21 cellular contexts compared by ENCODE assay signal in the genomic region with DNA sequence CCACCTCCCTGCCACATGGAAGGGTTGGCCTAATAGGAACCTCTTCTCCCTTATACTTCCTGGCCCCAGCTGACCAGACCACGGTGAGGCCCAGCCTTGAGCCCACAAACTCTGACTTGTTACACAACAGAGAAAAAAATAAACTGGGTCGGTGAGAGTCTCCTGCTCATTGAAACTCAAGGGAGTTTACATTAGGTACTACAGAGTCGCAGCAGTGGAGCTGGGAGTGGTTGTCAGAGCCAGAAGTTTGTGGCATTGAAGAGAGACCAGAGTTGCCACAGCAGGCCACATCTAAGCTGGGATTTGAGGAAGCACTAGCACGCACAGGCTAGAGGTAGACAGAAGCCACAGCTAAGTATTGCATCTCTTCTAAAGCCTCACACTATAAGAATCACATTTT.
A peak's percentile ranks its signal among the peaks of the same experiment; 100 is the strongest.
DNase-seq lines count a peak whose midpoint lies in the region; ATAC-seq, FAIRE-seq and TF ChIP-seq lines count a peak whose summit lies in the region.
"Had no signal": no experiment of that assay in that cellular context is flagged by ENCODE, and none has a peak within 500 bp of the region (broad histone marks: within the 10 kb centered on the region; RNA-seq: fewer than 3 reads in every experiment).

No MANE protein-coding gene starts in this region.

- 0% methylated on average over 4 of the region's 4 CpGs for WGBS in HepG2 (ENCODE audit: low lambda C conversion rate)
- WGBS in right lobe of liver (ENCODE audit: insufficient coverage, low coverage, low lambda C conversion rate, missing lambda C conversion rate), result 27% methylated on average over 4 of the region's 4 CpGs

- TF ChIP-seq EP300 in HepG2 (IDR thresholded peaks at IDR 0.05; ENCODE audit: low read depth in 2 of 2, low read length in 2 of 2), result no peak
- TF ChIP-seq EP300 in HepG2 (CRISPR knock-in tag; IDR thresholded peaks at IDR 0.05; ENCODE audit: borderline replicate concordance), result no peak

- H3K27ac ChIP-seq in HepG2 (ENCODE audit: extremely low read length, insufficient read depth, low read length), result no peak overlapping the region
- H3K27ac ChIP-seq in right lobe of liver, result no peak overlapping the region
- H3K27ac ChIP-seq: ascending aorta, foreskin keratinocyte had no signal

- H3K4me2 ChIP-seq in HepG2 (ENCODE audit: low read depth, low read length), result peak overlapping the region; percentile 32; the same call in 1 of the 2 replicates

- TF ChIP-seq CTCF in HepG2 (CRISPR knock-in tag; IDR thresholded peaks at IDR 0.05), result no peak
- no peak for TF ChIP-seq CTCF in right lobe of liver (IDR thresholded peaks at IDR 0.05)
- no peak for TF ChIP-seq CTCF in fibroblast of villous mesenchyme (IDR thresholded peaks at IDR 0.05; ENCODE audit: insufficient read depth, low read depth, low read length)

- in situ Hi-C loops in HepG2 (cut with HindIII; ENCODE audit: extremely low pct_ligation_motif_present, low pct_unique_long_range_greater_than_20kb), result no loop called here

- no peak for DNase-seq in HepG2 (ENCODE audit: low spot score)
- no peak for DNase-seq in right lobe of liver
- DNase-seq in OCI-M1 (lab: John Stamatoyannopoulos, UW), result peak; percentile 35
- peak; percentile 10 for DNase-seq in fibroblast of villous mesenchyme (ENCODE audit: low read depth)
- DNase-seq in Ammon's horn (ENCODE audit: low spot score), result no peak
- no peak for DNase-seq in DMS 273 (lab: John Stamatoyannopoulos, UW; ENCODE audit: unreplicated experiment)
- DNase-seq: ACHN; CD4-positive, alpha-beta memory T cell; foreskin keratinocyte; HFFc6; NCI-H1105; NCI-H526 treated with DMSO at 0.1 percent for 48 hours; stimulated activated CD4-positive, alpha-beta T cell treated with anti-CD3 and anti-CD28 coated beads, Interleukin-1b, Interleukin-23, amount 100 ng/mL, for 48 hours; T-cell had no signal

- H3K79me2 ChIP-seq in HepG2 (ENCODE audit: insufficient read depth, low read length), result no peaks in the 10 kb centered on the region

- H3K36me3 ChIP-seq in HepG2 (replicated peaks in 1 of 2; ENCODE audit: control insufficient read depth in 1 of 2, insufficient read depth in 2 of 2, low read length in 2 of 2) (no peaks in the 10 kb centered on the region), right lobe of liver (no peaks in the 10 kb centered on the region)
- H3K36me3 ChIP-seq: ascending aorta had no signal

- intact Hi-C loops in HepG2 (cut with micrococcal nuclease; ENCODE audit: unreplicated experiment), result no loop called here
- intact Hi-C loops in right lobe of liver (cut with DNase I), result no loop called here

- H3K27me3 ChIP-seq in HepG2 (ENCODE audit: control insufficient read depth in 1 of 2, insufficient read depth in 2 of 2, low read length in 2 of 2), result peaks cover 0 to 11% of the 10 kb centered on the region in 2 experiments; a peak in 1 of 5 replicates
- no peaks in the 10 kb centered on the region for H3K27me3 ChIP-seq in right lobe of liver
- H3K27me3 ChIP-seq: ascending aorta, foreskin keratinocyte had no signal

- POLR2A ChIA-PET in HepG2 (lab: Yijun Ruan, JAX), result no interaction called here

- H3K9me3 ChIP-seq in HepG2 (ENCODE audit: low read length), result no peaks in the 10 kb centered on the region
- no peaks in the 10 kb centered on the region for H3K9me3 ChIP-seq in right lobe of liver
- H3K9me3 ChIP-seq: ascending aorta had no signal

- H4K20me1 ChIP-seq in HepG2 (ENCODE audit: insufficient read depth, low read length), result no peaks in the 10 kb centered on the region

- H3K9ac ChIP-seq in HepG2 (ENCODE audit: insufficient read depth, low read depth, low read length), result no peak overlapping the region

- H3K4me3 ChIP-seq in HepG2 (replicated peaks in 1 of 3; ENCODE audit: insufficient read depth in 1 of 3, low read depth in 2 of 3, low read length in 3 of 3) (no peak overlapping the region), right lobe of liver (no peak overlapping the region), fibroblast of villous mesenchyme (ENCODE audit: low read depth, low read length) (no peak overlapping the region)
- H3K4me3 ChIP-seq: ascending aorta had no signal

- H2AFZ ChIP-seq in HepG2 (ENCODE audit: low read length), result no peak overlapping the region

- CTCF ChIA-PET in HepG2 (lab: Yijun Ruan, JAX; ENCODE audit: low intra/inter-chr PET ratio, low total read pairs), result no interaction called here

- TF ChIP-seq RAD21 in HepG2 (CRISPR knock-in tag; IDR thresholded peaks at IDR 0.05), result no peak

- no TSS peak for BruUV-seq in HepG2 (replicated peaks; lab: Mats Ljungman, UMichigan)

- FAIRE-seq in HepG2 (lab: Jason Lieb, UNC), result no peak
- FAIRE-seq: colon, endothelial cell of umbilical vein, RCC 7860 had no signal

- TF ChIP-seq POLR2A in HepG2 (IDR thresholded peaks at IDR 0.05; ENCODE audit: insufficient read depth in 1 of 2, low read depth in 2 of 2, low read length in 2 of 2) (no peak), right lobe of liver (IDR thresholded peaks at IDR 0.05) (no peak)

- H3K4me1 ChIP-seq in HepG2 (ENCODE audit: insufficient read depth, low read length) (peaks cover 23% of the 10 kb centered on the region; the same call in 1 of the 2 replicates), right lobe of liver (no peaks in the 10 kb centered on the region)
- H3K4me1 ChIP-seq: ascending aorta had no signal

- ATAC-seq in HepG2 (peak; percentile 62), right lobe of liver (no peak), HG03039 (IDR thresholded peaks at IDR 0.05; ENCODE audit: unreplicated experiment) (no peak), GM19395 (IDR thresholded peaks at IDR 0.05; ENCODE audit: unreplicated experiment) (no peak)
- ATAC-seq: sciatic nerve, T-cell had no signal

TF ChIP-seq in HepG2, 621 proteins besides CTCF, POLR2A, EP300 and RAD21 (continues in another document):
- TF ChIP-seq, protein P1, sequence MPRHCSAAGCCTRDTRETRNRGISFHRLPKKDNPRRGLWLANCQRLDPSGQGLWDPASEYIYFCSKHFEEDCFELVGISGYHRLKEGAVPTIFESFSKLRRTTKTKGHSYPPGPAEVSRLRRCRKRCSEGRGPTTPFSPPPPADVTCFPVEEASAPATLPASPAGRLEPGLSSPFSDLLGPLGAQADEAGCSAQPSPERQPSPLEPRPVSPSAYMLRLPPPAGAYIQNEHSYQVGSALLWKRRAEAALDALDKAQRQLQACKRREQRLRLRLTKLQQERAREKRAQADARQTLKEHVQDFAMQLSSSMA (CRISPR knock-in tag; IDR thresholded peaks at IDR 0.05), result no peak
- TF ChIP-seq PPARG (CRISPR knock-in tag; conservative IDR thresholded peaks at IDR 0.05) (no peak), ZFP1 (CRISPR knock-in tag; IDR thresholded peaks at IDR 0.05) (no peak), NFYB (CRISPR knock-in tag; IDR thresholded peaks at IDR 0.05) (no peak), ZNF790 (CRISPR knock-in tag; IDR thresholded peaks at IDR 0.05; ENCODE audit: borderline replicate concordance) (no peak), ZIK1 (CRISPR knock-in tag; IDR thresholded peaks at IDR 0.05; ENCODE audit: borderline replicate concordance, low read depth) (no peak), ZBTB8A (CRISPR knock-in tag; IDR thresholded peaks at IDR 0.05; ENCODE audit: borderline replicate concordance, low read depth) (no peak), ZNF841 (CRISPR knock-in tag; IDR thresholded peaks at IDR 0.05; ENCODE audit: borderline replicate concordance) (no peak), CENPT (CRISPR knock-in tag; IDR thresholded peaks at IDR 0.05; ENCODE audit: low read depth) (no peak)
- TF ChIP-seq, protein P2, sequence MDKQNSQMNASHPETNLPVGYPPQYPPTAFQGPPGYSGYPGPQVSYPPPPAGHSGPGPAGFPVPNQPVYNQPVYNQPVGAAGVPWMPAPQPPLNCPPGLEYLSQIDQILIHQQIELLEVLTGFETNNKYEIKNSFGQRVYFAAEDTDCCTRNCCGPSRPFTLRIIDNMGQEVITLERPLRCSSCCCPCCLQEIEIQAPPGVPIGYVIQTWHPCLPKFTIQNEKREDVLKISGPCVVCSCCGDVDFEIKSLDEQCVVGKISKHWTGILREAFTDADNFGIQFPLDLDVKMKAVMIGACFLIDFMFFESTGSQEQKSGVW (CRISPR knock-in tag; IDR thresholded peaks at IDR 0.05; ENCODE audit: borderline replicate concordance), result no peak
- TF ChIP-seq, protein P3, sequence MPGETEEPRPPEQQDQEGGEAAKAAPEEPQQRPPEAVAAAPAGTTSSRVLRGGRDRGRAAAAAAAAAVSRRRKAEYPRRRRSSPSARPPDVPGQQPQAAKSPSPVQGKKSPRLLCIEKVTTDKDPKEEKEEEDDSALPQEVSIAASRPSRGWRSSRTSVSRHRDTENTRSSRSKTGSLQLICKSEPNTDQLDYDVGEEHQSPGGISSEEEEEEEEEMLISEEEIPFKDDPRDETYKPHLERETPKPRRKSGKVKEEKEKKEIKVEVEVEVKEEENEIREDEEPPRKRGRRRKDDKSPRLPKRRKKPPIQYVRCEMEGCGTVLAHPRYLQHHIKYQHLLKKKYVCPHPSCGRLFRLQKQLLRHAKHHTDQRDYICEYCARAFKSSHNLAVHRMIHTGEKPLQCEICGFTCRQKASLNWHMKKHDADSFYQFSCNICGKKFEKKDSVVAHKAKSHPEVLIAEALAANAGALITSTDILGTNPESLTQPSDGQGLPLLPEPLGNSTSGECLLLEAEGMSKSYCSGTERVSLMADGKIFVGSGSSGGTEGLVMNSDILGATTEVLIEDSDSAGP (CRISPR knock-in tag; IDR thresholded peaks at IDR 0.05; ENCODE audit: borderline replicate concordance), result no peak
- TF ChIP-seq, protein P4, sequence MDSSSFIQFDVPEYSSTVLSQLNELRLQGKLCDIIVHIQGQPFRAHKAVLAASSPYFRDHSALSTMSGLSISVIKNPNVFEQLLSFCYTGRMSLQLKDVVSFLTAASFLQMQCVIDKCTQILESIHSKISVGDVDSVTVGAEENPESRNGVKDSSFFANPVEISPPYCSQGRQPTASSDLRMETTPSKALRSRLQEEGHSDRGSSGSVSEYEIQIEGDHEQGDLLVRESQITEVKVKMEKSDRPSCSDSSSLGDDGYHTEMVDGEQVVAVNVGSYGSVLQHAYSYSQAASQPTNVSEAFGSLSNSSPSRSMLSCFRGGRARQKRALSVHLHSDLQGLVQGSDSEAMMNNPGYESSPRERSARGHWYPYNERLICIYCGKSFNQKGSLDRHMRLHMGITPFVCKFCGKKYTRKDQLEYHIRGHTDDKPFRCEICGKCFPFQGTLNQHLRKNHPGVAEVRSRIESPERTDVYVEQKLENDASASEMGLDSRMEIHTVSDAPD (CRISPR knock-in tag; IDR thresholded peaks at IDR 0.05), result no peak
- TF ChIP-seq, protein P5, sequence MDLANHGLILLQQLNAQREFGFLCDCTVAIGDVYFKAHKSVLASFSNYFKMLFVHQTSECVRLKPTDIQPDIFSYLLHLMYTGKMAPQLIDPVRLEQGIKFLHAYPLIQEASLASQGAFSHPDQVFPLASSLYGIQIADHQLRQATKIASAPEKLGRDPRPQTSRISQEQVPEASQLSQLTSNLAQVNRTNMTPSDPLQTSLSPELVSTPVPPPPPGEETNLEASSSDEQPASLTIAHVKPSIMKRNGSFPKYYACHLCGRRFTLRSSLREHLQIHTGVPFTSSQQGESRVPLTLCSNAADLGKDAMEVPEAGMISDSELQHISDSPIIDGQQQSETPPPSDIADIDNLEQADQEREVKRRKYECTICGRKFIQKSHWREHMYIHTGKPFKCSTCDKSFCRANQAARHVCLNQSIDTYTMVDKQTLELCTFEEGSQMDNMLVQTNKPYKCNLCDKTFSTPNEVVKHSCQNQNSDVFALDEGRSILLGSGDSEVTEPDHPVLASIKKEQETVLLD (CRISPR knock-in tag; IDR thresholded peaks at IDR 0.05; ENCODE audit: low read depth), result no peak

Comparison
In these comparisons a context has a peak if more than half of its experiments do, and no peak if none do; other contexts are left out.
1. DNase-seq: peak in OCI-M1 (single experiment) and fibroblast of villous mesenchyme (single experiment); none in HepG2 (single experiment), right lobe of liver (0 of 3), Ammon's horn (single experiment) and DMS 273 (single experiment).